ENCODE assay signal across 22 cellular contexts in the genomic region with DNA sequence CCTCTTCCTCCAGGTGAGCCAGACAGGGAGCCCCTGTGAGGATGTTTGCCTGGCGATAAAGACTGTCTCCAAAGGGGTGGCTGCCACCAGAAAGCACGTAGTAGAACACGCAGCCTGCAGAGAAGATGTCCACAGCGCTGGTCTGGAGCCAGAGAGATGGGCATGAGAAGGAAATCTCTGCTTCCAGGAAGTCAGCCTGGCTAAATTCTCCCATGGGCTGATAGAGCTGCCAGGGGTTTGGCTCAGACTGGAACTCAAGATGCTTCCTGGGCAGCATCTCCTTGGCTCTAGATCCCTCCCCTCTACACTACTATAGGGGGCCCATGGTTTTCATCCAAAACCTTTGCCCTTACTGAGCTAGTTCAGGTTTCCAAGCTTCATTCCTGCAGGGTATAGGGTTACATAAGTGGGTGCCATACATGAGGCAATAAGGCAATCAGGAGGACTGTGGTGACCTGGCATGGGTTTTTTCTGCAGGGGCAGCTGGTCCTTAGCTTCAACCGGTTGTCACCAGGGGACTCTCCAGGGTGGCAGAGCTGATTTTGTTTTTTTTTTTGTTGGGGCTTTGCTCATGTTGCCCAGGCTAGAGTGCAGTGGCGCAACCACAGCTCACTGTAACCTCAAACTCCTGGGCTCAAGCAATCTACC. TPM values are rescaled to one million over a fixed set of nuclear protein-coding genes. Genes with fewer than 3 reads are reported as not detected.
"Had no signal": no experiment of that assay in that cellular context is flagged by ENCODE, and none has a peak within 500 bp of the region (broad histone marks: within the 10 kb centered on the region; RNA-seq: fewer than 3 reads in every experiment).

No MANE protein-coding gene starts in this region.

- DNase-seq: activated CD4-positive, alpha-beta T cell treated with anti-CD3 and anti-CD28 coated beads, Interleukin-2, amount 10 ng/mL, durations not matched to agents 7 days and 5 days; activated CD8-positive, alpha-beta T cell treated with anti-CD3 and anti-CD28 coated beads, Interleukin-2, amount 10 ng/mL, durations not matched to agents 7 days and 5 days; brain microvascular endothelial cell; effector CD4-positive, alpha-beta T cell; heart right ventricle; islet precursor cell; lower lobe of right lung; nucleus accumbens; stimulated activated CD4-positive, alpha-beta T cell treated with anti-CD3 and anti-CD28 coated beads, Interleukin-15, amount 100 ng/mL, for 24 hours; stomach; transverse colon had no signal

- H3K27ac Mint-ChIP-seq: activated CD4-positive, alpha-beta T cell treated with anti-CD3 and anti-CD28 coated beads, Interleukin-2, amount 10 ng/mL, durations not matched to agents 7 days and 5 days; activated CD8-positive, alpha-beta T cell treated with anti-CD3 and anti-CD28 coated beads, Interleukin-2, amount 10 ng/mL, durations not matched to agents 7 days and 5 days; activated T-helper 17 cell treated with anti-CD3 and anti-CD28 coated beads, Interleukin-2, amount 50 U/mL, for 72 hours; dendritic cell treated with granulocyte-macrophage colony-stimulating factor and Interleukin-4, amounts not matched to agents 40 ng/mL and 50 ng/mL, for 4 days; nephron; stimulated activated memory B cell treated with anti-CD40 and anti-IgM and Interleukin-4, amounts not matched to agents 10 μg/mL and 1 μg/mL and 100 μg/mL, for 72 hours; T-helper 2 cell treated with Interferon-gamma antibody and Interleukin-4, amounts not matched to agents 5 μg/mL and 100 μg/mL, for 36 hours had no signal

- H3K27ac ChIP-seq: ascending aorta, brain microvascular endothelial cell, heart right ventricle, lower lobe of right lung, stomach, transverse colon, VCaP had no signal

- H3K9me3 Mint-ChIP-seq: activated CD4-positive, alpha-beta T cell treated with anti-CD3 and anti-CD28 coated beads, Interleukin-2, amount 10 ng/mL, durations not matched to agents 7 days and 5 days; activated naive CD4-positive, alpha-beta T cell treated with anti-CD3 and anti-CD28 coated beads, Interleukin-2, amount 50 U/mL, for 72 hours; activated T-helper 17 cell treated with anti-CD3 and anti-CD28 coated beads, Interleukin-2, amount 50 U/mL, for 72 hours; dendritic cell treated with granulocyte-macrophage colony-stimulating factor and Interleukin-4, amounts not matched to agents 40 ng/mL and 50 ng/mL, for 4 days; nephron; stimulated activated memory B cell treated with anti-CD40 and anti-IgM and Interleukin-4, amounts not matched to agents 10 μg/mL and 1 μg/mL and 100 μg/mL, for 72 hours; T-helper 2 cell treated with Interferon-gamma antibody and Interleukin-4, amounts not matched to agents 5 μg/mL and 100 μg/mL, for 36 hours had no signal

- H3K27me3 Mint-ChIP-seq: activated T-helper 17 cell treated with anti-CD3 and anti-CD28 coated beads, Interleukin-2, amount 50 U/mL, for 72 hours had no signal

- H3K4me1 Mint-ChIP-seq: activated T-helper 17 cell treated with anti-CD3 and anti-CD28 coated beads, Interleukin-2, amount 50 U/mL, for 72 hours; nephron had no signal

- H3K4me3 Mint-ChIP-seq: activated CD4-positive, alpha-beta T cell treated with anti-CD3 and anti-CD28 coated beads, Interleukin-2, amount 10 ng/mL, durations not matched to agents 7 days and 5 days; activated CD8-positive, alpha-beta T cell treated with anti-CD3 and anti-CD28 coated beads, Interleukin-2, amount 10 ng/mL, durations not matched to agents 7 days and 5 days; activated T-helper 17 cell treated with anti-CD3 and anti-CD28 coated beads, Interleukin-2, amount 50 U/mL, for 72 hours; dendritic cell treated with granulocyte-macrophage colony-stimulating factor and Interleukin-4, amounts not matched to agents 40 ng/mL and 50 ng/mL, for 4 days; nephron; stimulated activated memory B cell treated with anti-CD40 and anti-IgM and Interleukin-4, amounts not matched to agents 10 μg/mL and 1 μg/mL and 100 μg/mL, for 72 hours; T-helper 2 cell treated with Interferon-gamma antibody and Interleukin-4, amounts not matched to agents 5 μg/mL and 100 μg/mL, for 36 hours had no signal

RNA-seq across cellular contexts. Expression of gene ERN2, which starts 20.7 kb away (rescaled TPM):
- total RNA-seq: activated CD4-positive, alpha-beta T cell treated with anti-CD3 and anti-CD28 coated beads, Interleukin-2, amount 10 ng/mL, durations not matched to agents 7 days and 5 days; activated CD8-positive, alpha-beta T cell treated with anti-CD3 and anti-CD28 coated beads, Interleukin-2, amount 10 ng/mL, durations not matched to agents 7 days and 5 days; activated naive CD4-positive, alpha-beta T cell treated with anti-CD3 and anti-CD28 coated beads, Interleukin-2, amount 50 U/mL, for 72 hours; activated T-helper 17 cell treated with anti-CD3 and anti-CD28 coated beads, Interleukin-2, amount 50 U/mL, for 72 hours; ascending aorta; sciatic nerve; smooth muscle cell; temporal lobe had no signal
